In the genomic region with DNA sequence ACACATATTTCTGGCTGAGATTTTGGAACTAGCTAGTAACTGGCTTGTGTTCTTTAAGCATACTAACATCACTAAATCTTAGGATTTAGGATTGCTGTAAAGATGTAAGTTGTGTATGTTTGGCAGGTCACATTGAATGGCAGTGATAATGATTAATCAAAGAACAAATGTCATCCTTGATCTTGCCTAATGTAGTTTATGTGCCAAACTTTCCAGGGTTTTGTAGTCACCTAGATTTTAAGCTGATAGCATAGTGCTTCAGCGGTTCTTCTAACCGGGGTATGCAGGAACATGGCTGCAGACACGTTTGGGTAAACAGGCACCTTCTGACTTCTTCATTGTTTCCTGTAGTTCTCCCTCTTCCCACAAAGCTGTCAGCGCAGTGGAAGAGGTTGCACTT, we compare ENCODE assay signal across 1 cellular context.
TF ChIP-seq lines count a peak whose summit lies in the region.

No MANE protein-coding gene starts in this region.

TF ChIP-seq in GM23338, 12 proteins besides CTCF, POLR2A, EP300 and RAD21 (continued from another document):
- TF ChIP-seq, protein P1, sequence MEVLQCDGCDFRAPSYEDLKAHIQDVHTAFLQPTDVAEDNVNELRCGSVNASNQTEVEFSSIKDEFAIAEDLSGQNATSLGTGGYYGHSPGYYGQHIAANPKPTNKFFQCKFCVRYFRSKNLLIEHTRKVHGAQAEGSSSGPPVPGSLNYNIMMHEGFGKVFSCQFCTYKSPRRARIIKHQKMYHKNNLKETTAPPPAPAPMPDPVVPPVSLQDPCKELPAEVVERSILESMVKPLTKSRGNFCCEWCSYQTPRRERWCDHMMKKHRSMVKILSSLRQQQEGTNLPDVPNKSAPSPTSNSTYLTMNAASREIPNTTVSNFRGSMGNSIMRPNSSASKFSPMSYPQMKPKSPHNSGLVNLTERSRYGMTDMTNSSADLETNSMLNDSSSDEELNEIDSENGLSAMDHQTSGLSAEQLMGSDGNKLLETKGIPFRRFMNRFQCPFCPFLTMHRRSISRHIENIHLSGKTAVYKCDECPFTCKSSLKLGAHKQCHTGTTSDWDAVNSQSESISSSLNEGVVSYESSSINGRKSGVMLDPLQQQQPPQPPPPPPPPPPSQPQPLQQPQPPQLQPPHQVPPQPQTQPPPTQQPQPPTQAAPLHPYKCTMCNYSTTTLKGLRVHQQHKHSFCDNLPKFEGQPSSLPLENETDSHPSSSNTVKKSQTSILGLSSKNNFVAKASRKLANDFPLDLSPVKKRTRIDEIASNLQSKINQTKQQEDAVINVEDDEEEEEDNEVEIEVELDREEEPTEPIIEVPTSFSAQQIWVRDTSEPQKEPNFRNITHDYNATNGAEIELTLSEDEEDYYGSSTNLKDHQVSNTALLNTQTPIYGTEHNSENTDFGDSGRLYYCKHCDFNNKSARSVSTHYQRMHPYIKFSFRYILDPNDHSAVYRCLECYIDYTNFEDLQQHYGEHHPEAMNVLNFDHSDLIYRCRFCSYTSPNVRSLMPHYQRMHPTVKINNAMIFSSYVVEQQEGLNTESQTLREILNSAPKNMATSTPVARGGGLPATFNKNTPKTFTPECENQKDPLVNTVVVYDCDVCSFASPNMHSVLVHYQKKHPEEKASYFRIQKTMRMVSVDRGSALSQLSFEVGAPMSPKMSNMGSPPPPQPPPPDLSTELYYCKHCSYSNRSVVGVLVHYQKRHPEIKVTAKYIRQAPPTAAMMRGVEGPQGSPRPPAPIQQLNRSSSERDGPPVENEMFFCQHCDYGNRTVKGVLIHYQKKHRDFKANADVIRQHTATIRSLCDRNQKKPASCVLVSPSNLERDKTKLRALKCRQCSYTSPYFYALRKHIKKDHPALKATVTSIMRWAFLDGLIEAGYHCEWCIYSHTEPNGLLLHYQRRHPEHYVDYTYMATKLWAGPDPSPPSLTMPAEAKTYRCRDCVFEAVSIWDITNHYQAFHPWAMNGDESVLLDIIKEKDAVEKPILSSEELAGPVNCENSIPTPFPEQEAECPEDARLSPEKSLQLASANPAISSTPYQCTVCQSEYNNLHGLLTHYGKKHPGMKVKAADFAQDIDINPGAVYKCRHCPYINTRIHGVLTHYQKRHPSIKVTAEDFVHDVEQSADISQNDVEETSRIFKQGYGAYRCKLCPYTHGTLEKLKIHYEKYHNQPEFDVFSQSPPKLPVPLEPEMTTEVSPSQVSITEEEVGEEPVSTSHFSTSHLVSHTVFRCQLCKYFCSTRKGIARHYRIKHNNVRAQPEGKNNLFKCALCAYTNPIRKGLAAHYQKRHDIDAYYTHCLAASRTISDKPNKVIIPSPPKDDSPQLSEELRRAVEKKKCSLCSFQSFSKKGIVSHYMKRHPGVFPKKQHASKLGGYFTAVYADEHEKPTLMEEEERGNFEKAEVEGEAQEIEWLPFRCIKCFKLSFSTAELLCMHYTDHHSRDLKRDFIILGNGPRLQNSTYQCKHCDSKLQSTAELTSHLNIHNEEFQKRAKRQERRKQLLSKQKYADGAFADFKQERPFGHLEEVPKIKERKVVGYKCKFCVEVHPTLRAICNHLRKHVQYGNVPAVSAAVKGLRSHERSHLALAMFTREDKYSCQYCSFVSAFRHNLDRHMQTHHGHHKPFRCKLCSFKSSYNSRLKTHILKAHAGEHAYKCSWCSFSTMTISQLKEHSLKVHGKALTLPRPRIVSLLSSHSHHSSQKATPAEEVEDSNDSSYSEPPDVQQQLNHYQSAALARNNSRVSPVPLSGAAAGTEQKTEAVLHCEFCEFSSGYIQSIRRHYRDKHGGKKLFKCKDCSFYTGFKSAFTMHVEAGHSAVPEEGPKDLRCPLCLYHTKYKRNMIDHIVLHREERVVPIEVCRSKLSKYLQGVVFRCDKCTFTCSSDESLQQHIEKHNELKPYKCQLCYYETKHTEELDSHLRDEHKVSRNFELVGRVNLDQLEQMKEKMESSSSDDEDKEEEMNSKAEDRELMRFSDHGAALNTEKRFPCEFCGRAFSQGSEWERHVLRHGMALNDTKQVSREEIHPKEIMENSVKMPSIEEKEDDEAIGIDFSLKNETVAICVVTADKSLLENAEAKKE (CRISPR knock-in tag; IDR thresholded peaks at IDR 0.05) = no peak
- TF ChIP-seq, protein P2, sequence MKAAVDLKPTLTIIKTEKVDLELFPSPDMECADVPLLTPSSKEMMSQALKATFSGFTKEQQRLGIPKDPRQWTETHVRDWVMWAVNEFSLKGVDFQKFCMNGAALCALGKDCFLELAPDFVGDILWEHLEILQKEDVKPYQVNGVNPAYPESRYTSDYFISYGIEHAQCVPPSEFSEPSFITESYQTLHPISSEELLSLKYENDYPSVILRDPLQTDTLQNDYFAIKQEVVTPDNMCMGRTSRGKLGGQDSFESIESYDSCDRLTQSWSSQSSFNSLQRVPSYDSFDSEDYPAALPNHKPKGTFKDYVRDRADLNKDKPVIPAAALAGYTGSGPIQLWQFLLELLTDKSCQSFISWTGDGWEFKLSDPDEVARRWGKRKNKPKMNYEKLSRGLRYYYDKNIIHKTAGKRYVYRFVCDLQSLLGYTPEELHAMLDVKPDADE (IDR thresholded peaks at IDR 0.05) = no peak
- no peak for TF ChIP-seq NANOG (IDR thresholded peaks at IDR 0.05; ENCODE audit: borderline replicate concordance)
- no peak for TF ChIP-seq STAT1 (IDR thresholded peaks at IDR 0.05; ENCODE audit: unreplicated experiment)
- TF ChIP-seq POLR2AphosphoS5 (IDR thresholded peaks at IDR 0.05; ENCODE audit: low read depth) = no peak
- TF ChIP-seq CREB1 (CRISPR knock-in tag; IDR thresholded peaks at IDR 0.05; ENCODE audit: low read depth) = no peak
- no peak for TF ChIP-seq ZNF114 (CRISPR knock-in tag; IDR thresholded peaks at IDR 0.05)
- TF ChIP-seq EZH2 (IDR thresholded peaks at IDR 0.05; ENCODE audit: low read depth, unreplicated experiment) = no peak
- TF ChIP-seq, protein P3, sequence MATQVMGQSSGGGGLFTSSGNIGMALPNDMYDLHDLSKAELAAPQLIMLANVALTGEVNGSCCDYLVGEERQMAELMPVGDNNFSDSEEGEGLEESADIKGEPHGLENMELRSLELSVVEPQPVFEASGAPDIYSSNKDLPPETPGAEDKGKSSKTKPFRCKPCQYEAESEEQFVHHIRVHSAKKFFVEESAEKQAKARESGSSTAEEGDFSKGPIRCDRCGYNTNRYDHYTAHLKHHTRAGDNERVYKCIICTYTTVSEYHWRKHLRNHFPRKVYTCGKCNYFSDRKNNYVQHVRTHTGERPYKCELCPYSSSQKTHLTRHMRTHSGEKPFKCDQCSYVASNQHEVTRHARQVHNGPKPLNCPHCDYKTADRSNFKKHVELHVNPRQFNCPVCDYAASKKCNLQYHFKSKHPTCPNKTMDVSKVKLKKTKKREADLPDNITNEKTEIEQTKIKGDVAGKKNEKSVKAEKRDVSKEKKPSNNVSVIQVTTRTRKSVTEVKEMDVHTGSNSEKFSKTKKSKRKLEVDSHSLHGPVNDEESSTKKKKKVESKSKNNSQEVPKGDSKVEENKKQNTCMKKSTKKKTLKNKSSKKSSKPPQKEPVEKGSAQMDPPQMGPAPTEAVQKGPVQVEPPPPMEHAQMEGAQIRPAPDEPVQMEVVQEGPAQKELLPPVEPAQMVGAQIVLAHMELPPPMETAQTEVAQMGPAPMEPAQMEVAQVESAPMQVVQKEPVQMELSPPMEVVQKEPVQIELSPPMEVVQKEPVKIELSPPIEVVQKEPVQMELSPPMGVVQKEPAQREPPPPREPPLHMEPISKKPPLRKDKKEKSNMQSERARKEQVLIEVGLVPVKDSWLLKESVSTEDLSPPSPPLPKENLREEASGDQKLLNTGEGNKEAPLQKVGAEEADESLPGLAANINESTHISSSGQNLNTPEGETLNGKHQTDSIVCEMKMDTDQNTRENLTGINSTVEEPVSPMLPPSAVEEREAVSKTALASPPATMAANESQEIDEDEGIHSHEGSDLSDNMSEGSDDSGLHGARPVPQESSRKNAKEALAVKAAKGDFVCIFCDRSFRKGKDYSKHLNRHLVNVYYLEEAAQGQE (IDR thresholded peaks at IDR 0.05; ENCODE audit: unreplicated experiment) = no peak
- no peak for TF ChIP-seq EZH2phosphoT487 (IDR thresholded peaks at IDR 0.05; ENCODE audit: unreplicated experiment)
